9 cellular contexts compared by ENCODE assay signal in the genomic region with DNA sequence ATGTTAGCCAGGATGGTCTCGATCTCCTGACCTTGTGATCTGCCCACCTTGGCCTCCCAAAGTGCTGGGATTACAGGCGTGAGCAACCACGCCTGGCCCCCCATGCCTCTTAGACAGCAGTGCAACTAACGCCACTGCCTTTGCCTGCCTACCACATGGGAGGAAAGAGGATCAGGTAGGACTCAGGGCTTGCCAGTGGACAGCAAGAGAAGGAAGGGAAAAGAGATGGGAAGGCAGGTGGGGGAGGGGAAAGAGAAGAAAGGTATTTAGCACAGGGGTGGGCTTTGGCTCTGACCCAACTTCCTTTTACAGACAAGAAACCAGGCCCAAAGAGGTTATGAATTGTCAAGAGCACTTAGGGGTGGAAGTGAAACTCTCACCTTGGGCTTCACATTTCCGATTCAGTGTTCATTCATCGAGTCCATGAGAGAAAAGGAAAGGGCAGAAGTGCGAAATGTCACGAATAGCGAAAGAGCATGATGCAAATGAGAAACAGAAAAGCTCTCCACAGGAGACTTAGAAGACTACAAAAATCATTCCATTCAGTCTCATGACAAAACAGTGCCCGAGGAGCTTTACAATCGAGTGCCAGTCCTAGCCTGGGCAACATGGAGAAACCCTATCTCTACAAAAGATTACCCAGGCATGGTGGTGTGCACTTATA. TPM values are rescaled to one million over a fixed set of nuclear protein-coding genes. Genes with fewer than 3 reads are reported as not detected.
DNase-seq lines count a peak whose midpoint lies in the region; ATAC-seq and TF ChIP-seq lines count a peak whose summit lies in the region.
"Had no signal": no experiment of that assay in that cellular context is flagged by ENCODE, and none has a peak within 500 bp of the region (broad histone marks: within the 10 kb centered on the region; RNA-seq: fewer than 3 reads in every experiment).

No MANE protein-coding gene starts in this region.

- no peaks in the 10 kb centered on the region for H3K9me3 Mint-ChIP-seq in CD4-positive, alpha-beta memory T cell

- no peak overlapping the region for H3K4me2 ChIP-seq in PC-9

- H3K9me3 ChIP-seq in CD4-positive, alpha-beta memory T cell (ENCODE audit: control insufficient read depth in 1 of 2, low read length in 2 of 2) = no peaks in the 10 kb centered on the region
- H3K9me3 ChIP-seq in tibial nerve (no peaks in the 10 kb centered on the region), PC-9 (ENCODE audit: insufficient read depth, low read depth) (no peaks in the 10 kb centered on the region)

- no peaks in the 10 kb centered on the region for H3K36me3 ChIP-seq in CD4-positive, alpha-beta memory T cell (ENCODE audit: insufficient read depth, low read length)
- no peaks in the 10 kb centered on the region for H3K36me3 ChIP-seq in tibial nerve
- H3K36me3 ChIP-seq in PC-9 (ENCODE audit: low read depth) = no peaks in the 10 kb centered on the region

- peak in 3 of 5 donors; percentile 11 to 47 (median 16) for DNase-seq in CD4-positive, alpha-beta memory T cell
- DNase-seq in activated T-helper 9 cell treated with anti-CD3 and anti-CD28 coated beads, Interleukin-2, amount 50 U/mL, for 16 hours (ENCODE audit: low read depth) = peak; percentile 10
- DNase-seq in tibial nerve (ENCODE audit: low spot score in 2 of 2) = no peak
- DNase-seq in NCI-H2171 (lab: John Stamatoyannopoulos, UW) = no peak
- no peak for DNase-seq in PC-9
- no peak for DNase-seq in pons (ENCODE audit: low spot score)

- ATAC-seq in GM19372 (IDR thresholded peaks at IDR 0.05; ENCODE audit: low read depth, unreplicated experiment) (peak; percentile 51), HG03280 (IDR thresholded peaks at IDR 0.05; ENCODE audit: unreplicated experiment) (peak; percentile 44)

- peak overlapping the region in 1 of 2 donors; percentile 4 for H3K4me3 ChIP-seq in CD4-positive, alpha-beta memory T cell (ENCODE audit: low read length in 2 of 2)
- no peak overlapping the region for H3K4me3 ChIP-seq in tibial nerve
- H3K4me3 ChIP-seq in PC-9 = no peak overlapping the region
- H3K4me3 ChIP-seq: lung had no signal

- H3K27me3 Mint-ChIP-seq in CD4-positive, alpha-beta memory T cell = no peaks in the 10 kb centered on the region

- no peaks in the 10 kb centered on the region for H3K27me3 ChIP-seq in CD4-positive, alpha-beta memory T cell (ENCODE audit: insufficient read depth, low read length)
- H3K27me3 ChIP-seq in tibial nerve = no peaks in the 10 kb centered on the region
- H3K27me3 ChIP-seq in PC-9 (ENCODE audit: insufficient read depth, low read depth) = no peaks in the 10 kb centered on the region

- no peaks in the 10 kb centered on the region; the same call in 1 of the 2 replicates for H4K20me1 ChIP-seq in PC-9 (ENCODE audit: insufficient read depth)

- H3K27ac ChIP-seq in CD4-positive, alpha-beta memory T cell (ENCODE audit: low read depth, low read length) = no peak overlapping the region
- H3K27ac ChIP-seq in tibial nerve (no peak overlapping the region), PC-9 (no peak overlapping the region)

- CTCF ChIA-PET in CD4-positive, alpha-beta memory T cell (lab: Charles Lee; ENCODE audit: partially characterized antibody) = interaction anchor here (0.6 to 5.9 kb wide), 11 partner anchors 10 to 136 kb away, joined by 3 to 52 read pairs (median 5); partner anchors contain the start of genes CDK5R1 and PSMD11
- CTCF ChIA-PET in PC-9 (lab: Charles Lee) = no interaction called here

- no TSS peak for BruUV-seq in PC-9 (replicated peaks; lab: Mats Ljungman, UMichigan)

- no peaks in the 10 kb centered on the region for H3F3A ChIP-seq in PC-9 (ENCODE audit: insufficient read depth, low read depth)

- TF ChIP-seq EP300 in tibial nerve (IDR thresholded peaks at IDR 0.05) = no peak

- peak overlapping the region in 7 of 8 donors; percentile 36 to 84 (median 77) for H3K4me3 Mint-ChIP-seq in CD4-positive, alpha-beta memory T cell

- TF ChIP-seq CTCF in tibial nerve (IDR thresholded peaks at IDR 0.05) = no peak
- no peak for TF ChIP-seq CTCF in PC-9 (conservative IDR thresholded peaks at IDR 0.05)

- intact Hi-C loops in CD4-positive, alpha-beta memory T cell (cut with micrococcal nuclease) = no loop called here
- intact Hi-C loops in PC-9 (cut with micrococcal nuclease; ENCODE audit: unreplicated experiment) = no loop called here

- 77 to 85% methylated on average over 11 of the region's 11 CpGs for WGBS in tibial nerve, 2 donors

- H2AFZ ChIP-seq in PC-9 = no peak overlapping the region

- H3K36me3 Mint-ChIP-seq in CD4-positive, alpha-beta memory T cell = no peaks in the 10 kb centered on the region

- peaks cover 48% of the 10 kb centered on the region for H3K4me1 ChIP-seq in CD4-positive, alpha-beta memory T cell (ENCODE audit: insufficient read depth, low read length)
- H3K4me1 ChIP-seq in tibial nerve = peaks cover 0 to 18% (median 11%) of the 10 kb centered on the region in 4 donors
- H3K4me1 ChIP-seq in PC-9 (replicated peaks; ENCODE audit: insufficient read depth) = 0 out of 2 replicates have a peak, but pooled peaks cover 4% of the 10 kb centered on the region

- H3K79me2 ChIP-seq in PC-9 (ENCODE audit: low read depth) = no peaks in the 10 kb centered on the region

- POLR2A ChIA-PET in CD4-positive, alpha-beta memory T cell (lab: Charles Lee; ENCODE audit: partially characterized antibody) = interaction anchor here (1.0 to 4.6 kb wide), 5 partner anchors 20 to 79 kb away, joined by 3 to 59 read pairs (median 8); partner anchors contain the start of genes CDK5R1 and PSMD11
- POLR2A ChIA-PET in PC-9 (lab: Charles Lee; ENCODE audit: unreplicated experiment) = no interaction called here

- H3K9me2 ChIP-seq in PC-9 (ENCODE audit: insufficient read depth) = no peaks in the 10 kb centered on the region

- no peak for TF ChIP-seq POLR2A in tibial nerve (IDR thresholded peaks at IDR 0.05)

- peaks cover 38 to 59% (median 49%) of the 10 kb centered on the region in 4 donors for H3K4me1 Mint-ChIP-seq in CD4-positive, alpha-beta memory T cell

- peak overlapping the region in 6 of 7 donors; percentile 53 to 82 (median 74) for H3K27ac Mint-ChIP-seq in CD4-positive, alpha-beta memory T cell

RNA-seq across cellular contexts. Expression of gene CDK5R1, which starts 36.4 kb away (rescaled TPM):
- total RNA-seq in CD4-positive, alpha-beta memory T cell = 10 to 100 TPM; 20.6 to 21.2 TPM
- 10 to 100 TPM in 1 of 2 donors, 1 to 10 TPM in 1; 1.2 to 10.5 TPM for polyA plus RNA-seq in CD4-positive, alpha-beta memory T cell
- 1 to 10 TPM in 2 of 4 donors, under 1 TPM in 2; 0.78 to 1.5 (median 1.0) TPM for total RNA-seq in tibial nerve
- 1.8 and 2.1 TPM in 2 replicates for total RNA-seq in PC-9 (2021)

Comparison
In these comparisons a context has a peak if more than half of its experiments do, and no peak if none do; other contexts are left out.
1. DNase-seq: peak in CD4-positive, alpha-beta memory T cell (3 of 5) and activated T-helper 9 cell treated with anti-CD3 and anti-CD28 coated beads, Interleukin-2, amount 50 U/mL, for 16 hours (single experiment); none in tibial nerve (0 of 2), NCI-H2171 (single experiment), PC-9 (0 of 2) and pons (single experiment).